ENCODE assay signal across 21 cellular contexts in genomic region chr12:25313591-25313990, GRCh38.
A peak's percentile ranks its signal among the peaks of the same experiment; 100 is the strongest.
DNase-seq lines count a peak whose midpoint lies in the region; ATAC-seq, FAIRE-seq and TF ChIP-seq lines count a peak whose summit lies in the region.
"Had no signal": no experiment of that assay in that cellular context is flagged by ENCODE, and none has a peak within 500 bp of the region (broad histone marks: within the 10 kb centered on the region; RNA-seq: fewer than 3 reads in every experiment).

No MANE protein-coding gene starts in this region.

- no peak overlapping the region for H3K27ac ChIP-seq in astrocyte (ENCODE audit: low read depth, low read length)
- H3K27ac ChIP-seq: 22Rv1, SJSA1 had no signal

- no peak for TF ChIP-seq CTCF in astrocyte (IDR thresholded peaks at IDR 0.05; ENCODE audit: insufficient read depth, low read depth, low read length)

- H3K27me3 Mint-ChIP-seq in astrocyte (ENCODE audit: low read depth, unreplicated experiment): no peaks in the 10 kb centered on the region
- H3K27me3 Mint-ChIP-seq: B cell had no signal

- no peaks in the 10 kb centered on the region for H3K27me3 ChIP-seq in astrocyte (ENCODE audit: insufficient read depth, low read length)
- H3K27me3 ChIP-seq: SJSA1 had no signal

- no peak overlapping the region for H3K4me3 ChIP-seq in astrocyte (ENCODE audit: insufficient read depth, low read depth, low read length)
- H3K4me3 ChIP-seq: SJSA1 had no signal

- no peaks in the 10 kb centered on the region for H3K36me3 Mint-ChIP-seq in astrocyte (ENCODE audit: low read depth, unreplicated experiment)

- H3K79me2 ChIP-seq in astrocyte (ENCODE audit: insufficient read depth, low read length): no peaks in the 10 kb centered on the region

- no peak overlapping the region for H3K9ac ChIP-seq in astrocyte (ENCODE audit: low read length)

- peaks cover 4% of the 10 kb centered on the region for H3K9me3 ChIP-seq in astrocyte (ENCODE audit: insufficient read depth, low read depth, low read length)
- H3K9me3 ChIP-seq: SJSA1 had no signal

- H3K27ac Mint-ChIP-seq in astrocyte (ENCODE audit: unreplicated experiment): no peak overlapping the region
- H3K27ac Mint-ChIP-seq: B cell had no signal

- H4K20me1 ChIP-seq in astrocyte (ENCODE audit: insufficient read depth, low read length): no peaks in the 10 kb centered on the region

- no peaks in the 10 kb centered on the region for H3K36me3 ChIP-seq in astrocyte (ENCODE audit: insufficient read depth, low read length)
- H3K36me3 ChIP-seq: SJSA1 had no signal

- H3K4me1 Mint-ChIP-seq in astrocyte (ENCODE audit: low read depth, unreplicated experiment): peaks cover 10% of the 10 kb centered on the region

- H3K9me3 Mint-ChIP-seq in astrocyte (ENCODE audit: unreplicated experiment): peaks cover 3% of the 10 kb centered on the region

- H2AFZ ChIP-seq in astrocyte (ENCODE audit: low read depth, low read length): no peak overlapping the region

- peak; percentile 65 for DNase-seq in DMS53 (lab: John Stamatoyannopoulos, UW)
- DNase-seq in DMS53 treated with DMSO at 0.1 percent for 48 hours (lab: John Stamatoyannopoulos, UW; ENCODE audit: unreplicated experiment): no peak
- peak; percentile 16 for DNase-seq in astrocyte (ENCODE audit: low read depth)
- DNase-seq in kidney tubule cell (ENCODE audit: low spot score): peak; percentile 44
- DNase-seq in A172 (ENCODE audit: low spot score): no peak
- no peak for DNase-seq in NCI-H226
- no peak for DNase-seq in cerebellar nuclear complex (lab: John Stamatoyannopoulos, UW)
- DNase-seq: COR-L47, EL, NCI-H1048, NCI-H1436, NCI-H1930, NCI-H345, NCI-H524 treated with DMSO at 0.1 percent for 48 hours had no signal

- no peak overlapping the region for H3K4me3 Mint-ChIP-seq in astrocyte (ENCODE audit: unreplicated experiment)
- H3K4me3 Mint-ChIP-seq: B cell had no signal

- no peak for FAIRE-seq in astrocyte (lab: Jason Lieb, UNC)
- FAIRE-seq: GM12892, GM18507, H1 had no signal

- ATAC-seq in HG03378 (IDR thresholded peaks at IDR 0.05; ENCODE audit: unreplicated experiment): no peak

- H3K4me1 ChIP-seq in astrocyte (ENCODE audit: insufficient read depth, low read length): peaks cover 8% of the 10 kb centered on the region
- H3K4me1 ChIP-seq: SJSA1 had no signal

- no peak overlapping the region for H3K4me2 ChIP-seq in astrocyte (ENCODE audit: low read length)

Comparison
In these comparisons a context has a peak if more than half of its experiments do, and no peak if none do; other contexts are left out.
1. DNase-seq: peak in DMS53 (single experiment), astrocyte (single experiment) and kidney tubule cell (single experiment); none in DMS53 treated with DMSO at 0.1 percent for 48 hours (single experiment), A172 (single experiment), NCI-H226 (single experiment) and cerebellar nuclear complex (0 of 2).